ENCODE assay signal across 8 cellular contexts in the genomic region with DNA sequence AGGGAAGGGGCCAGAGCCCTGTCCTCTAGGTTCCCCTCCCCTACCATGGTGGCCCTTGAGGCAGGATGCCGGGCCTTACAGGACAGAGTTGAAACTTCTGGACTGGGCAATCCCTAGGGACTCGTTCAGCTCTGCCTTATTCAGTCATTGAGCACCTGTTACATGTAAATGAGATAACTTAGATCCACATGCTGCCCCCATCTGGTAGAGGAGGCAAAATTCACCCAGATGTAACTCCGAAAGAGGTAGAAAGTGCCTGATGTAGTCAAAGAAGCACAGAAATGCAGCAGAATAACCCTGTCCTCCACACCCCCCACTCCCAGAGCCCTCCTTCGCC. TPM values are rescaled to one million over a fixed set of nuclear protein-coding genes. Genes with fewer than 3 reads are reported as not detected.
DNase-seq lines count a peak whose midpoint lies in the region; ATAC-seq and TF ChIP-seq lines count a peak whose summit lies in the region.

No MANE protein-coding gene starts in this region.

- DNase-seq in GF-D8 (lab: John Stamatoyannopoulos, UW) (peak; percentile 71), H7 (peak; percentile 86), LHCN-M2 (ENCODE audit: low read depth) (peak; percentile 86), OCI-M2 (lab: John Stamatoyannopoulos, UW; ENCODE audit: unreplicated experiment) (peak; percentile 58), heart right ventricle (peak in 1 of 2 donors; percentile 78), prostate gland (ENCODE audit: low spot score) (peak; percentile 64)
- peak; percentile 52 for DNase-seq in activated naive CD8-positive, alpha-beta T cell treated with anti-CD3 and anti-CD28 coated beads, Interleukin-2, amount 50 U/mL, for 24 hours
- DNase-seq in activated CD4-positive, CD25-positive, alpha-beta regulatory T cell treated with anti-CD3 and anti-CD28 coated beads, Interleukin-2, amount 50 U/mL, for 72 hours = no peak

- H3K27ac Mint-ChIP-seq in activated naive CD8-positive, alpha-beta T cell treated with anti-CD3 and anti-CD28 coated beads, Interleukin-2, amount 50 U/mL, for 24 hours = no peak overlapping the region

- TF ChIP-seq POLR2A in prostate gland (IDR thresholded peaks at IDR 0.05) = no peak

- H3K36me3 ChIP-seq in H7 (replicated peaks; ENCODE audit: control insufficient read depth, insufficient read depth, low read length) (no peaks in the 10 kb centered on the region), heart right ventricle (no peaks in the 10 kb centered on the region), prostate gland (no peaks in the 10 kb centered on the region)

- H3K4me3 Mint-ChIP-seq in activated naive CD8-positive, alpha-beta T cell treated with anti-CD3 and anti-CD28 coated beads, Interleukin-2, amount 50 U/mL, for 24 hours = peak overlapping the region; percentile 65

- H3K4me3 ChIP-seq in H7 (ENCODE audit: insufficient read depth, low read depth, low read length) (peak overlapping the region; percentile 45; the same call in 1 of the 2 replicates), heart right ventricle (peak overlapping the region in 9 of 10 donors; percentile 51 to 82 (median 70)), prostate gland (peak overlapping the region; percentile 40 to 46)

- ATAC-seq in activated naive CD8-positive, alpha-beta T cell treated with anti-CD3 and anti-CD28 coated beads, Interleukin-2, amount 50 U/mL, for 24 hours = peak; percentile 78
- peak; percentile 23 to 75 (median 64) for ATAC-seq in heart right ventricle

- H3K36me3 Mint-ChIP-seq in activated naive CD8-positive, alpha-beta T cell treated with anti-CD3 and anti-CD28 coated beads, Interleukin-2, amount 50 U/mL, for 24 hours (ENCODE audit: low read depth) = peaks cover 7% of the 10 kb centered on the region

- WGBS in heart right ventricle, 2 donors = 3 to 7% methylated on average over 4 of the region's 4 CpGs
- WGBS in prostate gland = 0% methylated on average over 4 of the region's 4 CpGs

- TF ChIP-seq CTCF in heart right ventricle (IDR thresholded peaks at IDR 0.05) (peak; percentile 36 to 82 (median 73)), prostate gland (IDR thresholded peaks at IDR 0.05) (peak in 3 of 4 experiments; percentile 45 to 66 (median 50))

- peaks cover 56% of the 10 kb centered on the region for H3K27me3 Mint-ChIP-seq in activated naive CD8-positive, alpha-beta T cell treated with anti-CD3 and anti-CD28 coated beads, Interleukin-2, amount 50 U/mL, for 24 hours

- peaks cover 22% of the 10 kb centered on the region for H3K4me1 Mint-ChIP-seq in activated naive CD8-positive, alpha-beta T cell treated with anti-CD3 and anti-CD28 coated beads, Interleukin-2, amount 50 U/mL, for 24 hours

- H3K27me3 ChIP-seq in H7 (ENCODE audit: control insufficient read depth, insufficient read depth, low read length) (peaks cover 38% of the 10 kb centered on the region), heart right ventricle (peaks cover 0 to 6% (median 0%) of the 10 kb centered on the region in 7 donors), prostate gland (replicated peaks; ENCODE audit: insufficient read depth) (no peaks in the 10 kb centered on the region)

- intact Hi-C loops in heart right ventricle (cut with DNase I) (loop anchor here in 8 of 10 donors (1.0 to 5.0 kb wide), 5 partner anchors 31 to 39 kb away; no protein-coding TSS in a partner anchor), prostate gland (cut with DNase I) (no loop called here)

- H3K27ac ChIP-seq in heart right ventricle (peak overlapping the region in 8 of 10 donors; percentile 86 to 95 (median 94)), prostate gland (peak overlapping the region in 1 of 2 donors; percentile 68)

- H3K9me3 ChIP-seq in heart right ventricle = peaks cover 0 to 7% (median 0%) of the 10 kb centered on the region in 11 donors
- no peaks in the 10 kb centered on the region for H3K9me3 ChIP-seq in prostate gland

- peaks cover 5 to 67% (median 28%) of the 10 kb centered on the region in 9 donors for H3K4me1 ChIP-seq in heart right ventricle
- peaks cover 10% of the 10 kb centered on the region for H3K4me1 ChIP-seq in prostate gland (replicated peaks)

- H3K9me3 Mint-ChIP-seq in activated naive CD8-positive, alpha-beta T cell treated with anti-CD3 and anti-CD28 coated beads, Interleukin-2, amount 50 U/mL, for 24 hours = peaks cover 9% of the 10 kb centered on the region

RNA-seq across cellular contexts. Expression of a gene that starts 1.5 kb away (rescaled TPM):
- not detected in 2 replicates for total RNA-seq in H7 (2014; rRNA removed; shearing (Covaris generic))
- total RNA-seq in LHCN-M2 (2014; rRNA removed) = not detected in 2 replicates
- not detected for polyA plus RNA-seq in LHCN-M2 (2012)
- 10 to 100 TPM in 7 of 10 donors, 1 to 10 TPM in 3; 6.0 to 42.1 (median 13.9) TPM for total RNA-seq in heart right ventricle
- 10 to 100 TPM in 1 of 2 donors, 1 to 10 TPM in 1; 3.0 to 34.9 TPM for polyA plus RNA-seq in heart right ventricle
- total RNA-seq in prostate gland = 1 to 10 TPM; 1.9 to 2.4 TPM
